In the genomic region with DNA sequence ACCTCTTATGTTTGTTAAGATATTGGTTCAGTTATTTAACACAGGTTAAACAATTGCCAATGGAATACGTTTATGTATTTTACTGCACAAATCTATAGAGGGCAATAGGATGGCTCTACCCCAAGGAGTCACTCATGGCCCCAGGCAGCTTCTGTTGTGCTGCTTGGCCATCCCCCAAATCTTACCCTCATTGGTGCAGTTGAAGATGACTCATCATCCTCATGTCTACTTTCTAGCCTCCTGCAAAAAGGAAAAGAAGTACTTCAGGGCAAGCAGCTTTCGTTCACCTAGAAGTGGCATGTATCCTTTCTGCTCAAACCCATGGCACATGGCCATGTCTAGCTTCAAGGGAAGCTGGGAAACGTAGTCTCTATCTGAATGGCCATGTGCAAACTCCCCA, we compare ENCODE assay signal across 16 cellular contexts. TPM values are rescaled to one million over a fixed set of nuclear protein-coding genes. Genes with fewer than 3 reads are reported as not detected.
"Had no signal": no experiment of that assay in that cellular context is flagged by ENCODE, and none has a peak within 500 bp of the region (broad histone marks: within the 10 kb centered on the region; RNA-seq: fewer than 3 reads in every experiment).

No MANE protein-coding gene starts in this region.

- H3K4me1 ChIP-seq: colonic mucosa, parathyroid adenoma, sigmoid colon, spleen, suprapubic skin had no signal

- DNase-seq: activated CD4-positive, alpha-beta memory T cell treated with anti-CD3 and anti-CD28 coated beads, Interleukin-2, amount 10 ng/mL, durations not matched to agents 7 days and 5 days; activated CD4-positive, alpha-beta T cell treated with anti-CD3 and anti-CD28 coated beads for 4 hours; activated effector memory CD4-positive, alpha-beta T cell treated with Interleukin-2 at 50 U/mL for 16 hours; activated naive CD4-positive, alpha-beta T cell treated with anti-CD3 and anti-CD28 coated beads, Interleukin-2, amount 50 U/mL, for 16 hours; activated T-cell treated with anti-CD3 and anti-CD28 coated beads, Interleukin-2, amount 50 U/mL, for 4 hours; caudate nucleus; colonic mucosa; foreskin melanocyte; mesenchymal stem cell; naive thymus-derived CD8-positive, alpha-beta T cell; sigmoid colon; spleen; WERI-Rb-1 had no signal

- H3K4me3 ChIP-seq: colonic mucosa, sigmoid colon, spleen, suprapubic skin had no signal

- ATAC-seq: activated T-cell treated with anti-CD3 and anti-CD28 coated beads, Interleukin-2, amount 50 U/mL, for 4 hours; naive thymus-derived CD8-positive, alpha-beta T cell had no signal

- H3K79me2 ChIP-seq: parathyroid adenoma had no signal

- H3K27me3 ChIP-seq: colonic mucosa had no signal

- H3K27ac ChIP-seq: colonic mucosa, parathyroid adenoma, sigmoid colon, spleen, suprapubic skin, WERI-Rb-1 had no signal

- H2AFZ ChIP-seq: parathyroid adenoma had no signal

- H3K36me3 ChIP-seq: colonic mucosa, sigmoid colon, spleen, suprapubic skin, WERI-Rb-1 had no signal

- H3K9ac ChIP-seq: parathyroid adenoma had no signal

- H3K9me3 ChIP-seq: colonic mucosa, sigmoid colon, spleen, suprapubic skin had no signal

RNA-seq across cellular contexts. Expression of gene PHOX2B, which starts 14.2 kb away (rescaled TPM):
- total RNA-seq: activated CD4-positive, alpha-beta memory T cell treated with anti-CD3 and anti-CD28 coated beads, Interleukin-2, amount 10 ng/mL, durations not matched to agents 7 days and 5 days; activated T-cell treated with anti-CD3 and anti-CD28 coated beads, Interleukin-2, amount 50 U/mL, for 4 hours; liver; naive thymus-derived CD8-positive, alpha-beta T cell; spleen; suprapubic skin had no signal
- polyA plus RNA-seq: liver; naive thymus-derived CD8-positive, alpha-beta T cell had no signal
